ENCODE assay signal across 1 cellular context in genomic region chr12:19018302-19018980, GRCh38.
A peak's percentile ranks its signal among the peaks of the same experiment; 100 is the strongest.
TF ChIP-seq lines count a peak whose summit lies in the region.

No MANE protein-coding gene starts in this region.

TF ChIP-seq in IMR-90, 13 proteins besides CTCF, POLR2A, EP300 and RAD21:
- TF ChIP-seq BHLHE40 (IDR thresholded peaks at IDR 0.05; ENCODE audit: low read depth, low read length) (no peak), CEBPB (IDR thresholded peaks at IDR 0.05; ENCODE audit: low read depth, low read length) (no peak), CHD1 (IDR thresholded peaks at IDR 0.05; ENCODE audit: low read depth, low read length) (no peak), MAFK (IDR thresholded peaks at IDR 0.05; ENCODE audit: low read depth, low read length) (peak; percentile 53; the same call in 1 of the 2 replicates), MXI1 (IDR thresholded peaks at IDR 0.05; ENCODE audit: borderline replicate concordance, low read depth, low read length) (no peak)
